ENCODE assay signal across 1 cellular context in the genomic region with DNA sequence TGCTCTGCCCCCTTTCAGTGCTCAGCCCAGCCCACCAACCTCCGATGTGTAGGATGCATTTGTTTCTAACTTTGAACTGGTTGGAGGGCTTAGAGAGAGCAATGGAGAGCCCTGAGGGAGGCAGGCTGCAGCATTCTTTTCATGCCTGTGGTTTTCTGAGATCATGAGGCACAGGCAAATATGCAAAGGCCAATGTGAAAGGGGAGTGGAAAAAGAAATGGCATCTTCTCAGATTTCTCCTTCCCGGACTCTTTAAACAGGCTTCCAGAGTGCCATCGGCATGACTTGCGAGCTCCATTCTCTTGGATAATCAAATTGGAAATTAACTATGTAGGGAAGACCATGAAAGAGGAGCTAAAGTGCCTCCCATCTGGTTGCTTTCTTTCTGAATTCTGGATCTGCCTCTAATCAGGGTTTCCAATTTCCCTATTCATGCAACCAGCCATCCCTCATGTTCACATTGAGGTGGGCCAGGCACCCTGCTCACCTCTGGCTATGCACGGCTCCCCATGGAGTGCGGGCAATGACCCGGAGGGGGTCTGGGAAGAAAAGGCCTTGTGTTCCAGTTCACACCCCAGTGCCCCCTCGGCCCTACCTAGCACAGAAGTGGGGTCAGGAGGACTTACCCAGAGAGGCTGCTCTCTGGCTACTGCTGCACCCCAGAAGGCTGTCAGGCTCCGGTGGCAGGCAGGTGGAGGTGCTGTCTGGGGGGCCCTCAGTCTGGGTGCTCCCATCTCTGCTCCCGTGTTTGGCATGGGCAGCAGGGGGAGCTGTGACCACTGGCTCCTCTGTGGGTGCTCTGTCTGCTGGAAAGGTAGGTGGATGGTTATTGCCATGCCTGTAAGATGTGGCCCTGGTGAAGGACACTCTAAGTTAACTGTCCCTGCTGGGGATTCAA.
TF ChIP-seq lines count a peak whose summit lies in the region.

No MANE protein-coding gene starts in this region.

TF ChIP-seq in HepG2, 621 proteins besides CTCF, POLR2A, EP300 and RAD21 (continues in another document):
- TF ChIP-seq CBX5 (CRISPR knock-in tag; IDR thresholded peaks at IDR 0.05; ENCODE audit: borderline replicate concordance) (no peak), PAXIP1 (CRISPR knock-in tag; conservative IDR thresholded peaks at IDR 0.05) (peak; percentile 20; the same call in 1 of the 2 replicates), SRSF9 (IDR thresholded peaks at IDR 0.05; ENCODE audit: borderline replicate concordance, insufficient read depth, low read depth, low read length, poor library complexity, severe bottlenecking) (no peak), SIX4 (CRISPR knock-in tag; IDR thresholded peaks at IDR 0.05) (peak; percentile 75; the same call in 1 of the 2 replicates), RERE (CRISPR knock-in tag; IDR thresholded peaks at IDR 0.05; ENCODE audit: low read depth) (no peak), RFXAP (CRISPR knock-in tag; IDR thresholded peaks at IDR 0.05; ENCODE audit: borderline replicate concordance) (no peak), NFYB (CRISPR knock-in tag; IDR thresholded peaks at IDR 0.05) (no peak), CHD2 (IDR thresholded peaks at IDR 0.05; ENCODE audit: low read depth, low read length) (no peak), PHF20 (CRISPR knock-in tag; IDR thresholded peaks at IDR 0.05) (no peak), TEAD3 (CRISPR knock-in tag; optimal IDR thresholded peaks at IDR 0.05; ENCODE audit: borderline replicate concordance) (peak; percentile 98), ZNF430 (CRISPR knock-in tag; IDR thresholded peaks at IDR 0.05) (no peak), ZSCAN21 (CRISPR knock-in tag; IDR thresholded peaks at IDR 0.05; ENCODE audit: borderline replicate concordance) (no peak), ZFP41 (CRISPR knock-in tag; IDR thresholded peaks at IDR 0.05; ENCODE audit: borderline replicate concordance) (no peak), E2F2 (CRISPR knock-in tag; IDR thresholded peaks at IDR 0.05; ENCODE audit: borderline replicate concordance) (no peak), AHR (CRISPR knock-in tag; IDR thresholded peaks at IDR 0.05) (no peak), PRPF4 (IDR thresholded peaks at IDR 0.05; ENCODE audit: low read depth, low read length, poor library complexity, severe bottlenecking) (no peak), MATR3 (CRISPR knock-in tag; IDR thresholded peaks at IDR 0.05) (no peak), MIER2 (CRISPR knock-in tag; IDR thresholded peaks at IDR 0.05) (no peak), RAD51 (IDR thresholded peaks at IDR 0.05; ENCODE audit: borderline replicate concordance) (no peak), POLR2AphosphoS2 (IDR thresholded peaks at IDR 0.05; ENCODE audit: low read depth, low read length) (peak; percentile 52; the same call in 1 of the 2 replicates), HMGXB4 (CRISPR knock-in tag; IDR thresholded peaks at IDR 0.05; ENCODE audit: borderline replicate concordance in 1 of 2, low read depth in 1 of 2) (no peak), SMAD3 (CRISPR knock-in tag; IDR thresholded peaks at IDR 0.05) (no peak), ASH2L (IDR thresholded peaks at IDR 0.05; ENCODE audit: insufficient read length, low read depth, low read length) (no peak), ZFP82 (CRISPR knock-in tag; IDR thresholded peaks at IDR 0.05; ENCODE audit: borderline replicate concordance) (no peak), DPF2 (CRISPR knock-in tag; IDR thresholded peaks at IDR 0.05; ENCODE audit: borderline replicate concordance, low read depth) (no peak), BHLHE40 (IDR thresholded peaks at IDR 0.05; ENCODE audit: low read length) (no peak), SAP130 (CRISPR knock-in tag; IDR thresholded peaks at IDR 0.05; ENCODE audit: low read depth) (peak; percentile 47), THAP11 (CRISPR knock-in tag; IDR thresholded peaks at IDR 0.05) (no peak), ZFP36 (IDR thresholded peaks at IDR 0.05; ENCODE audit: borderline replicate concordance, low read depth, low read length, partially characterized antibody) (no peak), MXD4 (CRISPR knock-in tag; IDR thresholded peaks at IDR 0.05) (no peak), EZH2 (conservative IDR thresholded peaks at IDR 0.05; ENCODE audit: low read depth, low read length) (no peak), KLF15 (CRISPR knock-in tag; IDR thresholded peaks at IDR 0.05; ENCODE audit: borderline replicate concordance) (no peak), ZNF616 (CRISPR knock-in tag; IDR thresholded peaks at IDR 0.05; ENCODE audit: low read depth) (no peak), HNRNPUL1 (IDR thresholded peaks at IDR 0.05; ENCODE audit: low read depth, low read length) (no peak), PBX3 (CRISPR knock-in tag; IDR thresholded peaks at IDR 0.05; ENCODE audit: borderline replicate concordance) (no peak), MTF2 (CRISPR knock-in tag; IDR thresholded peaks at IDR 0.05; ENCODE audit: borderline replicate concordance) (no peak)
- TF ChIP-seq, protein P1, sequence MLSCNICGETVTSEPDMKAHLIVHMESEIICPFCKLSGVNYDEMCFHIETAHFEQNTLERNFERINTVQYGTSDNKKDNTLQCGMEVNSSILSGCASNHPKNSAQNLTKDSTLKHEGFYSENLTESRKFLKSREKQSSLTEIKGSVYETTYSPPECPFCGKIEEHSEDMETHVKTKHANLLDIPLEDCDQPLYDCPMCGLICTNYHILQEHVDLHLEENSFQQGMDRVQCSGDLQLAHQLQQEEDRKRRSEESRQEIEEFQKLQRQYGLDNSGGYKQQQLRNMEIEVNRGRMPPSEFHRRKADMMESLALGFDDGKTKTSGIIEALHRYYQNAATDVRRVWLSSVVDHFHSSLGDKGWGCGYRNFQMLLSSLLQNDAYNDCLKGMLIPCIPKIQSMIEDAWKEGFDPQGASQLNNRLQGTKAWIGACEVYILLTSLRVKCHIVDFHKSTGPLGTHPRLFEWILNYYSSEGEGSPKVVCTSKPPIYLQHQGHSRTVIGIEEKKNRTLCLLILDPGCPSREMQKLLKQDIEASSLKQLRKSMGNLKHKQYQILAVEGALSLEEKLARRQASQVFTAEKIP (CRISPR knock-in tag; IDR thresholded peaks at IDR 0.05; ENCODE audit: borderline replicate concordance): no peak
- TF ChIP-seq, protein P2, sequence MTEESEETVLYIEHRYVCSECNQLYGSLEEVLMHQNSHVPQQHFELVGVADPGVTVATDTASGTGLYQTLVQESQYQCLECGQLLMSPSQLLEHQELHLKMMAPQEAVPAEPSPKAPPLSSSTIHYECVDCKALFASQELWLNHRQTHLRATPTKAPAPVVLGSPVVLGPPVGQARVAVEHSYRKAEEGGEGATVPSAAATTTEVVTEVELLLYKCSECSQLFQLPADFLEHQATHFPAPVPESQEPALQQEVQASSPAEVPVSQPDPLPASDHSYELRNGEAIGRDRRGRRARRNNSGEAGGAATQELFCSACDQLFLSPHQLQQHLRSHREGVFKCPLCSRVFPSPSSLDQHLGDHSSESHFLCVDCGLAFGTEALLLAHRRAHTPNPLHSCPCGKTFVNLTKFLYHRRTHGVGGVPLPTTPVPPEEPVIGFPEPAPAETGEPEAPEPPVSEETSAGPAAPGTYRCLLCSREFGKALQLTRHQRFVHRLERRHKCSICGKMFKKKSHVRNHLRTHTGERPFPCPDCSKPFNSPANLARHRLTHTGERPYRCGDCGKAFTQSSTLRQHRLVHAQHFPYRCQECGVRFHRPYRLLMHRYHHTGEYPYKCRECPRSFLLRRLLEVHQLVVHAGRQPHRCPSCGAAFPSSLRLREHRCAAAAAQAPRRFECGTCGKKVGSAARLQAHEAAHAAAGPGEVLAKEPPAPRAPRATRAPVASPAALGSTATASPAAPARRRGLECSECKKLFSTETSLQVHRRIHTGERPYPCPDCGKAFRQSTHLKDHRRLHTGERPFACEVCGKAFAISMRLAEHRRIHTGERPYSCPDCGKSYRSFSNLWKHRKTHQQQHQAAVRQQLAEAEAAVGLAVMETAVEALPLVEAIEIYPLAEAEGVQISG (CRISPR knock-in tag; IDR thresholded peaks at IDR 0.05): no peak
